ENCODE assay signal across 2 cellular contexts in the genomic region with DNA sequence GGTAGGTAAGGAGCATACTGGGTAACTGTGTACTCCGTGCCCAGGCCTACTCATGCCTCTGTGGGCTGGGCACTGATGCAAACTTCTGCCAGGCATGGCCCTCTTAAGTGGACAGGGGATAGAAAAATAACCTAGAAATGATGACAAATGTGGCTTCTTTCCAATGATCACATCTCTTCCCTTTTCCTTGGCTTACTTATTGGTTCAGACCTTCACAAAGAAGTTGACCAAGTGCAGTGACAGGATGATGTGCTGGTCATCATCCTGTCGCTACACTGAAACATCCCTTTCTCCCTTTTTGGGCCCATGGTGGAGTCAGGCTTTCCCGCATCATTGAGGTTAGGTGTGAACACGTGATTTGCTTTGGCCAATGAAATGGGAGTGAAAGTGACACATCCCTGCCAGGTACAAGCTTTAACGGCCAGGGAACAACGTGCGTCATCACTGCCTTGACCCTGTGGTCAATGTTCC.
A peak's percentile ranks its signal among the peaks of the same experiment; 100 is the strongest.
TF ChIP-seq lines count a peak whose summit lies in the region.

No MANE protein-coding gene starts in this region.

TF ChIP-seq in A549, 52 proteins besides CTCF, POLR2A, EP300 and RAD21:
- TF ChIP-seq, protein P1, sequence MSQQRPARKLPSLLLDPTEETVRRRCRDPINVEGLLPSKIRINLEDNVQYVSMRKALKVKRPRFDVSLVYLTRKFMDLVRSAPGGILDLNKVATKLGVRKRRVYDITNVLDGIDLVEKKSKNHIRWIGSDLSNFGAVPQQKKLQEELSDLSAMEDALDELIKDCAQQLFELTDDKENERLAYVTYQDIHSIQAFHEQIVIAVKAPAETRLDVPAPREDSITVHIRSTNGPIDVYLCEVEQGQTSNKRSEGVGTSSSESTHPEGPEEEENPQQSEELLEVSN (IDR thresholded peaks at IDR 0.05; ENCODE audit: borderline replicate concordance, low read depth), result no peak
- TF ChIP-seq NFE2L2 (conservative IDR thresholded peaks at IDR 0.05; ENCODE audit: low read length) (no peak), FOXS1 (CRISPR knock-in tag; IDR thresholded peaks at IDR 0.05) (no peak), RCOR1 (IDR thresholded peaks at IDR 0.05; ENCODE audit: low read depth, low read length) (no peak), ZFP36 (IDR thresholded peaks at IDR 0.05; ENCODE audit: borderline replicate concordance, partially characterized antibody) (no peak), EHMT2 (IDR thresholded peaks at IDR 0.05; ENCODE audit: low read depth) (no peak), HDAC2 (IDR thresholded peaks at IDR 0.05) (no peak), HES2 (IDR thresholded peaks at IDR 0.05) (no peak), KDM1A (IDR thresholded peaks at IDR 0.05; ENCODE audit: low read depth) (no peak), MAX (IDR thresholded peaks at IDR 0.05) (no peak)
- TF ChIP-seq, protein P2, sequence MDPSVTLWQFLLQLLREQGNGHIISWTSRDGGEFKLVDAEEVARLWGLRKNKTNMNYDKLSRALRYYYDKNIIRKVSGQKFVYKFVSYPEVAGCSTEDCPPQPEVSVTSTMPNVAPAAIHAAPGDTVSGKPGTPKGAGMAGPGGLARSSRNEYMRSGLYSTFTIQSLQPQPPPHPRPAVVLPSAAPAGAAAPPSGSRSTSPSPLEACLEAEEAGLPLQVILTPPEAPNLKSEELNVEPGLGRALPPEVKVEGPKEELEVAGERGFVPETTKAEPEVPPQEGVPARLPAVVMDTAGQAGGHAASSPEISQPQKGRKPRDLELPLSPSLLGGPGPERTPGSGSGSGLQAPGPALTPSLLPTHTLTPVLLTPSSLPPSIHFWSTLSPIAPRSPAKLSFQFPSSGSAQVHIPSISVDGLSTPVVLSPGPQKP (IDR thresholded peaks at IDR 0.05; ENCODE audit: low read depth, low read length), result no peak

TF ChIP-seq in HEK293, 187 proteins besides CTCF, POLR2A, EP300 and RAD21:
- TF ChIP-seq ZFP69B (tag by site-specific recombination; IDR thresholded peaks at IDR 0.05) (peak; percentile 57; the same call in 1 of the 2 replicates), PRDM10 (tag by site-specific recombination; IDR thresholded peaks at IDR 0.05) (peak; percentile 60), ZNF585B (tag by site-specific recombination; IDR thresholded peaks at IDR 0.05) (no peak), SP2 (tag by site-specific recombination; IDR thresholded peaks at IDR 0.05) (no peak)
- TF ChIP-seq, protein P3, sequence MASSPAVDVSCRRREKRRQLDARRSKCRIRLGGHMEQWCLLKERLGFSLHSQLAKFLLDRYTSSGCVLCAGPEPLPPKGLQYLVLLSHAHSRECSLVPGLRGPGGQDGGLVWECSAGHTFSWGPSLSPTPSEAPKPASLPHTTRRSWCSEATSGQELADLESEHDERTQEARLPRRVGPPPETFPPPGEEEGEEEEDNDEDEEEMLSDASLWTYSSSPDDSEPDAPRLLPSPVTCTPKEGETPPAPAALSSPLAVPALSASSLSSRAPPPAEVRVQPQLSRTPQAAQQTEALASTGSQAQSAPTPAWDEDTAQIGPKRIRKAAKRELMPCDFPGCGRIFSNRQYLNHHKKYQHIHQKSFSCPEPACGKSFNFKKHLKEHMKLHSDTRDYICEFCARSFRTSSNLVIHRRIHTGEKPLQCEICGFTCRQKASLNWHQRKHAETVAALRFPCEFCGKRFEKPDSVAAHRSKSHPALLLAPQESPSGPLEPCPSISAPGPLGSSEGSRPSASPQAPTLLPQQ (tag by site-specific recombination; IDR thresholded peaks at IDR 0.05), result peak; percentile 73
